13 cellular contexts compared by ENCODE assay signal in the genomic region with DNA sequence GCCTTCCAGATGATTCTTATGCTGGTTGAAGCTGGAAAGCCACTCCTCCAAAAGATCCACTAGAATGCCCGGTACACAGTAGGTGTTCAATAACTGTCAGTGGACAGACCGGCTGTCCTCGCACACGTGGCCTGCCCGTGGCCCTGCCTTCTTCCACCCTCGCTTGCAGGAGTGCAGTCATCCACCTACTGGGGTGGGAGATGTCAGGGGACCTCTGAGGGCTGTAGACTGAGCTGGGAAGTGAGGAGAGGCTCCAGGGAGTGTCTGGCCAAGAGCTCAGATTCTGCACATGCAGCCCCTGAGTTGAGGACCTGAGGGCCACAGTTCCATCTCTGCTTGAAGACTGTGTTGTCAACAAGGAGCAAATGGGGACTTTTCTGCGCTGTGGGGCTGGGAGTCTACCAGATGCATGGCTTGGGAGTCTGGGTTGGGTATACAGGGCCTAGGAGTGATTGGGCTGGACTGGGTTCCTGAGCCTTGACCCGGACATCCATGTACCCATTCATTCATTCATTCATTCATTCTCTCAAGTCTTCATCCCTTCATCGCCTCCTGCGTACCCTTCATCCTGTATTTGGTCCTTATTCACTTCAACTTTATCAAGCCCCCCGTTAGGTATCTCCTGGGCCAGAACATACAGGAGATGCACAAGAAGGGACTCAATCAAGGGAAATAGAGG. TPM values are rescaled to one million over a fixed set of nuclear protein-coding genes. Genes with fewer than 3 reads are reported as not detected.
DNase-seq lines count a peak whose midpoint lies in the region; ATAC-seq, FAIRE-seq and TF ChIP-seq lines count a peak whose summit lies in the region.
"Had no signal": no experiment of that assay in that cellular context is flagged by ENCODE, and none has a peak within 500 bp of the region (broad histone marks: within the 10 kb centered on the region; RNA-seq: fewer than 3 reads in every experiment).

No MANE protein-coding gene starts in this region.

- TF ChIP-seq CTCF in activated B cell treated with CpG ODN at 0.5 μM for 24 hours (IDR thresholded peaks at IDR 0.05) (no peak), left lung (IDR thresholded peaks at IDR 0.05) (no peak)

- DNase-seq in activated T-cell treated with anti-CD3 and anti-CD28 coated beads, Interleukin-2, amount 50 U/mL, for 24 hours = no peak
- DNase-seq in activated T-cell treated with anti-CD3 and anti-CD28 coated beads for 4 hours = no peak
- DNase-seq in activated B cell treated with CpG ODN at 0.5 μM for 24 hours = no peak
- DNase-seq in left lung = peak in 1 of 2 donors; percentile 45
- no peak for DNase-seq in substantia nigra (lab: John Stamatoyannopoulos, UW)
- no peak for DNase-seq in mesenteric fat pad (ENCODE audit: low spot score)
- DNase-seq in urothelium cell line (ENCODE audit: low spot score) = no peak
- DNase-seq: NCI-H2107, nephron progenitor cell had no signal

- H3K27me3 ChIP-seq in left lung = no peaks in the 10 kb centered on the region
- H3K27me3 ChIP-seq: testis had no signal

- H3K27ac Mint-ChIP-seq in activated T-cell treated with anti-CD3 and anti-CD28 coated beads, Interleukin-2, amount 50 U/mL, for 24 hours = peak overlapping the region; percentile 93
- H3K27ac Mint-ChIP-seq in activated B cell treated with CpG ODN at 0.5 μM for 24 hours = peak overlapping the region; percentile 91
- H3K27ac Mint-ChIP-seq: nephron progenitor cell, WTC11 had no signal

- H3K4me1 Mint-ChIP-seq in activated T-cell treated with anti-CD3 and anti-CD28 coated beads, Interleukin-2, amount 50 U/mL, for 24 hours (ENCODE audit: low read depth) = peaks cover 76% of the 10 kb centered on the region
- H3K4me1 Mint-ChIP-seq in activated B cell treated with CpG ODN at 0.5 μM for 24 hours = peaks cover 69% of the 10 kb centered on the region

- H3K9me3 Mint-ChIP-seq in activated T-cell treated with anti-CD3 and anti-CD28 coated beads, Interleukin-2, amount 50 U/mL, for 24 hours = no peaks in the 10 kb centered on the region
- H3K9me3 Mint-ChIP-seq in activated B cell treated with CpG ODN at 0.5 μM for 24 hours = no peaks in the 10 kb centered on the region
- H3K9me3 Mint-ChIP-seq: nephron progenitor cell, WTC11 had no signal

- H3K36me3 ChIP-seq in left lung = no peaks in the 10 kb centered on the region

- FAIRE-seq in urothelium cell line (lab: Jason Lieb, UNC) = no peak

- peaks cover 13 to 97% of the 10 kb centered on the region in 2 donors for H3K4me1 ChIP-seq in left lung

- H3K4me3 Mint-ChIP-seq in activated T-cell treated with anti-CD3 and anti-CD28 coated beads, Interleukin-2, amount 50 U/mL, for 24 hours = peak overlapping the region; percentile 43
- H3K4me3 Mint-ChIP-seq in activated B cell treated with CpG ODN at 0.5 μM for 24 hours = peak overlapping the region; percentile 63
- H3K4me3 Mint-ChIP-seq: nephron progenitor cell, WTC11 had no signal

- no peak overlapping the region for H3K4me3 ChIP-seq in left lung
- H3K4me3 ChIP-seq: testis had no signal

- intact Hi-C loops in activated B cell treated with CpG ODN at 0.5 μM for 24 hours (cut with micrococcal nuclease) = loop anchor here (5.0 kb wide), 1 partner anchor 355 kb away; a partner anchor contains a TSS
- intact Hi-C loops in left lung (cut with DNase I) = no loop called here

- POLR2A ChIA-PET in activated B cell treated with CpG ODN at 0.5 μM for 24 hours (lab: Charles Lee) = interaction anchor here (0.7 to 10.9 kb wide), 14 partner anchors 11 to 254 kb away, joined by 3 to 187 read pairs (median 6); no protein-coding TSS in a partner anchor

- H3K27ac ChIP-seq in left lung (peak overlapping the region; percentile 68 to 91), substantia nigra (ENCODE audit: low read depth, low read length, poor library complexity, severe bottlenecking) (peak overlapping the region; percentile 51)

- CTCF ChIA-PET in activated B cell treated with CpG ODN at 0.5 μM for 24 hours (lab: Charles Lee) = interaction anchor here (0.8 to 2.6 kb wide), 5 partner anchors 10 to 38 kb away, joined by 3 to 19 read pairs (median 3); no protein-coding TSS in a partner anchor

- no peaks in the 10 kb centered on the region for H3K27me3 Mint-ChIP-seq in activated T-cell treated with anti-CD3 and anti-CD28 coated beads, Interleukin-2, amount 50 U/mL, for 24 hours
- H3K27me3 Mint-ChIP-seq in activated B cell treated with CpG ODN at 0.5 μM for 24 hours = no peaks in the 10 kb centered on the region

- no peak for ATAC-seq in activated B cell treated with CpG ODN at 0.5 μM for 24 hours (ENCODE audit: low read depth)
- no peak for ATAC-seq in left lung
- ATAC-seq in HG03095 (IDR thresholded peaks at IDR 0.05; ENCODE audit: unreplicated experiment) = no peak
- ATAC-seq: WTC11 had no signal

- H3K36me3 Mint-ChIP-seq in activated T-cell treated with anti-CD3 and anti-CD28 coated beads, Interleukin-2, amount 50 U/mL, for 24 hours (ENCODE audit: low read depth) = peaks cover 3% of the 10 kb centered on the region
- H3K36me3 Mint-ChIP-seq in activated B cell treated with CpG ODN at 0.5 μM for 24 hours (ENCODE audit: low read depth) = peaks cover 3% of the 10 kb centered on the region
- H3K36me3 Mint-ChIP-seq: WTC11 had no signal

- no peaks in the 10 kb centered on the region for H3K9me3 ChIP-seq in left lung
- H3K9me3 ChIP-seq: testis had no signal

RNA-seq across cellular contexts. Expression of a gene that starts 4.2 kb away (rescaled TPM):
- total RNA-seq in activated B cell treated with CpG ODN at 0.5 μM for 24 hours = 89.0 and 98.6 TPM in 2 replicates
- total RNA-seq in left lung = 100 to 1,000 TPM in 1 of 2 donors, 10 to 100 TPM in 1; 33.0 to 109 TPM
- 95.6 TPM for total RNA-seq in mesenteric fat pad
- total RNA-seq: G401 had no signal
